Comparison of ENCODE assay signal across 2 cellular contexts in the genomic region with DNA sequence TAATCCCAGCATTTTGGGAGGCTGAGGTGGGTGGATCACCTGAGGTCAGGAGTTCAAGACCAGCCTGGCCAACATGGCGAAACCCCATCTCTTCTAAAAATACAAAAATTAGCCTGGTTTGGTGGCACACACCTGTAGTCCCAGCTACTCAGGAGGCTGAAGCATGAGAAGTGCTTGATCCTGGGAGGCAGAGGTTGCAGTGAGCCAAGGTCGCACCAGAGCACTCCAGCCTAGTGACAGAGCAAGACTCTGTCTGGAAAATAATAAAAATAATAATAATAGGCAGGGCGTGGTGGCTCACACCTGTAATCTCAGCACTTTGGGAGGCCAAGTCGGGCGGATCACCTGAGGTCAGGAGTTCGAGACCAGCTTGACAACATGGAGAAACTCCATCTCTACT. TPM values are rescaled to one million over a fixed set of nuclear protein-coding genes. Genes with fewer than 3 reads are reported as not detected.
"Had no signal": no experiment of that assay in that cellular context is flagged by ENCODE, and none has a peak within 500 bp of the region (broad histone marks: within the 10 kb centered on the region; RNA-seq: fewer than 3 reads in every experiment).

No MANE protein-coding gene starts in this region.

RNA-seq across cellular contexts. Expression of a gene that starts 34.6 kb away (rescaled TPM):
- total RNA-seq: IMR-90 had no signal
- polyA plus RNA-seq: IgD-negative memory B cell had no signal
